5 cellular contexts compared by ENCODE assay signal in genomic region chr19:38386968-38387549, GRCh38. TPM values are rescaled to one million over a fixed set of nuclear protein-coding genes. Genes with fewer than 3 reads are reported as not detected.
DNase-seq lines count a peak whose midpoint lies in the region; TF ChIP-seq lines count a peak whose summit lies in the region.

No MANE protein-coding gene starts in this region.

- DNase-seq in OCI-LY7 (ENCODE audit: low spot score) (no peak), epithelial cell of esophagus (ENCODE audit: low read depth) (no peak), spleen (peak; percentile 85), NCI-H748 treated with DMSO at 0.1 percent for 48 hours (lab: John Stamatoyannopoulos, UW) (no peak)
- no peak for DNase-seq in stimulated activated naive CD4-positive, alpha-beta T cell treated with Interleukin-2 at 50 U/mL for 16 hours (lab: John Stamatoyannopoulos, UW)

- H3K4me2 ChIP-seq in OCI-LY7 (ENCODE audit: low read length) = peak overlapping the region; percentile 66

- POLR2A ChIA-PET in OCI-LY7 (lab: Charles Lee) = interaction anchor here (0.8 to 2.2 kb wide), 5 partner anchors 9 to 41 kb away, joined by 4 to 11 read pairs (median 5); partner anchors contain the start of genes FAM98C and PSMD8

- CTCF ChIA-PET in OCI-LY7 (lab: Charles Lee; ENCODE audit: unreplicated experiment) = no interaction called here

- H3K9me2 ChIP-seq in OCI-LY7 (ENCODE audit: insufficient read depth, low read length) = no peaks in the 10 kb centered on the region

- 3 to 10% (median 6%) methylated on average over 21 to 37 of the region's 37 CpGs for WGBS in spleen, 5 donors

- no peak overlapping the region for H3K27ac ChIP-seq in OCI-LY7 (ENCODE audit: low read depth, low read length, poor library complexity, severe bottlenecking)
- H3K27ac ChIP-seq in spleen = peak overlapping the region in 3 of 8 donors; percentile 57 to 75 (median 69)

- H3K9me3 ChIP-seq in OCI-LY7 (ENCODE audit: low read length) (no peaks in the 10 kb centered on the region), spleen (no peaks in the 10 kb centered on the region)

- TF ChIP-seq CTCF in OCI-LY7 (conservative IDR thresholded peaks at IDR 0.05; ENCODE audit: low read length) = no peak
- no peak for TF ChIP-seq CTCF in epithelial cell of esophagus (IDR thresholded peaks at IDR 0.05; ENCODE audit: insufficient read depth, low read depth, low read length, missing control alignments)
- TF ChIP-seq CTCF in spleen (IDR thresholded peaks at IDR 0.05 in 8 of 11, conservative IDR thresholded peaks at IDR 0.05 in 3 of 11) = no peak

- no peak for TF ChIP-seq POLR2A in spleen (IDR thresholded peaks at IDR 0.05)

- H3K36me3 ChIP-seq in OCI-LY7 (ENCODE audit: insufficient read depth, low read length) (peaks cover 23% of the 10 kb centered on the region; the same call in 1 of the 2 replicates), spleen (peaks cover 0 to 44% (median 29%) of the 10 kb centered on the region in 6 donors)

- intact Hi-C loops in OCI-LY7 (cut with micrococcal nuclease; ENCODE audit: unreplicated experiment) = no loop called here
- intact Hi-C loops in spleen (cut with DNase I; ENCODE audit: low total_unique reads) = no loop called here

- H4K20me1 ChIP-seq in OCI-LY7 (ENCODE audit: insufficient read depth, low read length) = no peaks in the 10 kb centered on the region

- no peak overlapping the region for H2AFZ ChIP-seq in OCI-LY7 (ENCODE audit: low read length)

- no peaks in the 10 kb centered on the region for H3K79me2 ChIP-seq in OCI-LY7 (ENCODE audit: insufficient read depth, low read depth, low read length)

- H3K4me1 ChIP-seq in OCI-LY7 (ENCODE audit: insufficient read depth, low read length, poor library complexity, severe bottlenecking) (peaks cover 9% of the 10 kb centered on the region), spleen (peaks cover 30 to 52% (median 42%) of the 10 kb centered on the region in 6 donors)

- peak overlapping the region; percentile 62 for H3K4me3 ChIP-seq in OCI-LY7 (ENCODE audit: low read depth, low read length, poor library complexity, severe bottlenecking)
- peak overlapping the region; percentile 65 for H3K4me3 ChIP-seq in epithelial cell of esophagus (ENCODE audit: low read length)
- H3K4me3 ChIP-seq in spleen = peak overlapping the region in 6 of 8 donors; percentile 41 to 73 (median 46)

- no TSS peak for BruUV-seq in OCI-LY7 (replicated peaks; lab: Mats Ljungman, UMichigan)

- H3K27me3 ChIP-seq in spleen (replicated peaks in 1 of 7) = peaks cover 0 to 84% (median 48%) of the 10 kb centered on the region in 7 donors

RNA-seq across cellular contexts. Expression of gene GGN, which starts 0.8 kb away (rescaled TPM):
- not detected in 2 replicates for total RNA-seq in OCI-LY7 (2014; rRNA removed; shearing (Covaris generic))
- total RNA-seq in OCI-LY7 (2022) = 0.74 TPM in 1 of 2 replicates, not detected in the other
- total RNA-seq in spleen = not detected
- polyA plus RNA-seq in spleen = under 1 TPM in 2 of 3 donors, not detected in 1; 0.08 to 0.19 TPM

RNA-seq across cellular contexts. Expression of gene SPRED3, which starts 1.4 kb away (rescaled TPM):
- total RNA-seq in OCI-LY7 (2014; rRNA removed; shearing (Covaris generic)) = 0.09 and 1.0 TPM in 2 replicates
- total RNA-seq in OCI-LY7 (2022) (2.1 and 3.0 TPM in 2 replicates), spleen (1 to 10 TPM in 1 of 7 donors, under 1 TPM in 5, not detected in 1; 0.14 to 1.2 (median 0.47) TPM)
- under 1 TPM; 0.03 to 0.46 (median 0.45) TPM for polyA plus RNA-seq in spleen

RNA-seq across cellular contexts. Expression of gene PSMD8, which starts 12.7 kb away (rescaled TPM):
- total RNA-seq in OCI-LY7 (2014; rRNA removed; shearing (Covaris generic)) = 224 and 238 TPM in 2 replicates
- total RNA-seq in OCI-LY7 (2022) (158 and 169 TPM in 2 replicates), spleen (100 to 1,000 TPM in 3 of 7 donors, 10 to 100 TPM in 4; 80.1 to 144 (median 85.1) TPM)
- 10 to 100 TPM; 39.0 to 68.1 (median 64.2) TPM for polyA plus RNA-seq in spleen

RNA-seq across cellular contexts. Expression of gene FAM98C, which starts 15.8 kb away (rescaled TPM):
- 21.9 and 32.8 TPM in 2 replicates for total RNA-seq in OCI-LY7 (2014; rRNA removed; shearing (Covaris generic))
- total RNA-seq in OCI-LY7 (2022) (30.4 and 31.1 TPM in 2 replicates), spleen (10 to 100 TPM; 18.0 to 26.1 (median 20.4) TPM)
- polyA plus RNA-seq in spleen = 10 to 100 TPM; 25.2 to 27.4 (median 26.1) TPM

RNA-seq across cellular contexts. Expression of gene RASGRP4, which starts 39.0 kb away (rescaled TPM):
- not detected in 2 replicates for total RNA-seq in OCI-LY7 (2014; rRNA removed; shearing (Covaris generic))
- total RNA-seq in OCI-LY7 (2022) = not detected in 2 replicates
- total RNA-seq in spleen = 10 to 100 TPM; 15.6 to 59.9 (median 32.1) TPM
- 1 to 10 TPM; 1.7 to 7.4 (median 6.7) TPM for polyA plus RNA-seq in spleen
